ENCODE assay signal across 30 cellular contexts in genomic region chr6:34587325-34587724, GRCh38. TPM values are rescaled to one million over a fixed set of nuclear protein-coding genes. Genes with fewer than 3 reads are reported as not detected.
DNase-seq lines count a peak whose midpoint lies in the region; ATAC-seq and TF ChIP-seq lines count a peak whose summit lies in the region.
"Had no signal": no experiment of that assay in that cellular context is flagged by ENCODE, and none has a peak within 500 bp of the region (broad histone marks: within the 10 kb centered on the region; RNA-seq: fewer than 3 reads in every experiment).

No MANE protein-coding gene starts in this region.

- POLR2A ChIA-PET in MCF 10A (lab: Yijun Ruan, JAX): interaction anchor here (0.6 to 1.7 kb wide), 3 partner anchors 10 to 652 kb away, joined by 3 to 4 read pairs (median 4); no protein-coding TSS in a partner anchor

- H3K27ac ChIP-seq in breast epithelium: no peak overlapping the region
- no peak overlapping the region for H3K27ac ChIP-seq in colonic mucosa
- H3K27ac ChIP-seq: gastrocnemius medialis, KMS-11, SJCRH30, skin epidermis, stomach, tibial artery had no signal

- peaks cover 16% of the 10 kb centered on the region for H3K4me1 Mint-ChIP-seq in MCF 10A (ENCODE audit: insufficient read depth, unreplicated experiment)

- H3K4me3 ChIP-seq in breast epithelium (no peak overlapping the region), colonic mucosa (no peak overlapping the region)
- H3K4me3 ChIP-seq: gastrocnemius medialis, HAP-1, SJCRH30, skin epidermis, stomach, tibial artery had no signal

- TF ChIP-seq POLR2A in breast epithelium (IDR thresholded peaks at IDR 0.05): no peak

- no peaks in the 10 kb centered on the region for H3K9me3 ChIP-seq in breast epithelium
- H3K9me3 ChIP-seq in colonic mucosa: no peaks in the 10 kb centered on the region
- H3K9me3 ChIP-seq: gastrocnemius medialis, HAP-1, SJCRH30, stomach, tibial artery had no signal

- H3K4me3 Mint-ChIP-seq in MCF 10A (ENCODE audit: unreplicated experiment): no peak overlapping the region
- H3K4me3 Mint-ChIP-seq: activated B cell treated with CpG ODN at 0.5 μM for 24 hours; activated naive CD4-positive, alpha-beta T cell treated with anti-CD3 and anti-CD28 coated beads, Interleukin-2, amount 10 ng/mL, durations not matched to agents 7 days and 5 days; brain; CD8-positive, alpha-beta memory T cell; immature natural killer cell had no signal

- H3K9me3 Mint-ChIP-seq in MCF 10A (ENCODE audit: unreplicated experiment): no peaks in the 10 kb centered on the region
- H3K9me3 Mint-ChIP-seq: activated B cell treated with CpG ODN at 0.5 μM for 24 hours; activated naive CD4-positive, alpha-beta T cell treated with anti-CD3 and anti-CD28 coated beads, Interleukin-2, amount 10 ng/mL, durations not matched to agents 7 days and 5 days; brain; CD8-positive, alpha-beta memory T cell; immature natural killer cell; naive B cell had no signal

- H3K27me3 ChIP-seq in breast epithelium (no peaks in the 10 kb centered on the region), colonic mucosa (no peaks in the 10 kb centered on the region)
- H3K27me3 ChIP-seq: gastrocnemius medialis, SJCRH30, stomach, tibial artery had no signal

- H3K27ac Mint-ChIP-seq in MCF 10A (ENCODE audit: low read depth, unreplicated experiment): no peak overlapping the region
- H3K27ac Mint-ChIP-seq: activated naive CD4-positive, alpha-beta T cell treated with anti-CD3 and anti-CD28 coated beads, Interleukin-2, amount 10 ng/mL, durations not matched to agents 7 days and 5 days had no signal

- CTCF ChIA-PET in MCF 10A (lab: Yijun Ruan, JAX): interaction anchor here (0.6 to 1.0 kb wide), 2 partner anchors 41 to 425 kb away, joined by 3 to 4 read pairs; no protein-coding TSS in a partner anchor

- H3K36me3 ChIP-seq in breast epithelium (no peaks in the 10 kb centered on the region), colonic mucosa (no peaks in the 10 kb centered on the region)
- H3K36me3 ChIP-seq: gastrocnemius medialis, SJCRH30 had no signal

- H3K9ac ChIP-seq in colonic mucosa (ENCODE audit: low read depth in 2 of 2, low read length in 2 of 2): no peak overlapping the region
- H3K9ac ChIP-seq: KMS-11 had no signal

- BruUV-seq in MCF 10A (replicated peaks; lab: Mats Ljungman, UMichigan): TSS peak; percentile 49

- intact Hi-C loops in MCF 10A (cut with micrococcal nuclease) (no loop called here), breast epithelium (cut with DNase I; ENCODE audit: low total_unique reads) (no loop called here), colonic mucosa (cut with DNase I) (no loop called here), posterior vena cava (cut with DNase I) (no loop called here)

- no peak for ATAC-seq in activated CD4-positive, CD25-positive, alpha-beta regulatory T cell treated with anti-CD3 and anti-CD28 coated beads, Interleukin-2, amount 50 U/mL, for 24 hours
- ATAC-seq: gastrocnemius medialis had no signal

- no peaks in the 10 kb centered on the region for H3K4me1 ChIP-seq in breast epithelium
- H3K4me1 ChIP-seq in colonic mucosa: no peaks in the 10 kb centered on the region
- H3K4me1 ChIP-seq: HAP-1, SJCRH30 had no signal

- TF ChIP-seq CTCF in MCF 10A (IDR thresholded peaks at IDR 0.05; ENCODE audit: unreplicated experiment) (no peak), breast epithelium (IDR thresholded peaks at IDR 0.05) (no peak), colonic mucosa (IDR thresholded peaks at IDR 0.05) (no peak)

- H3K36me3 Mint-ChIP-seq in MCF 10A (ENCODE audit: insufficient read depth, unreplicated experiment): peaks cover 19% of the 10 kb centered on the region

- peak; percentile 45 for DNase-seq in MCF 10A (ENCODE audit: unreplicated experiment)
- DNase-seq in breast epithelium (ENCODE audit: low spot score in 2 of 2): no peak
- peak; percentile 97 for DNase-seq in NCI-H69 (lab: John Stamatoyannopoulos, UW)
- peak; percentile 52 for DNase-seq in colonic mucosa
- peak; percentile 46 for DNase-seq in posterior vena cava (ENCODE audit: low spot score)
- DNase-seq in epidermal melanocyte (ENCODE audit: insufficient read length, low spot score): no peak
- no peak for DNase-seq in nucleus accumbens (lab: John Stamatoyannopoulos, UW)
- DNase-seq: activated B cell treated with CpG ODN at 0.5 μM for 24 hours; activated naive CD4-positive, alpha-beta T cell treated with anti-CD3 and anti-CD28 coated beads, Interleukin-2, amount 10 ng/mL, durations not matched to agents 7 days and 5 days; CD8-positive, alpha-beta memory T cell; effector CD8-positive, alpha-beta T cell; gastrocnemius medialis; hippocampal formation; immature natural killer cell; mesenchymal stem cell; naive B cell; NCI-H1436; NCI-H510A treated with DMSO at 0.1 percent for 48 hours; NK-92 treated with Interleukin-12 subunit alpha and Interleukin-12 subunit beta, amount 100 ng/mL, for 24 hours; SJCRH30; stimulated activated CD8-positive, alpha-beta memory T cell treated with anti-CD3 and anti-CD28 coated beads, Interleukin-4, amount 100 ng/mL, for 48 hours; stomach had no signal

- H3K27me3 Mint-ChIP-seq in MCF 10A (ENCODE audit: insufficient read depth, unreplicated experiment): no peaks in the 10 kb centered on the region
- H3K27me3 Mint-ChIP-seq: activated B cell treated with CpG ODN at 0.5 μM for 24 hours; activated naive CD4-positive, alpha-beta T cell treated with anti-CD3 and anti-CD28 coated beads, Interleukin-2, amount 10 ng/mL, durations not matched to agents 7 days and 5 days; brain; CD8-positive, alpha-beta memory T cell; naive B cell had no signal

RNA-seq across cellular contexts. Expression of gene SPDEF, which starts 31.2 kb away (rescaled TPM):
- total RNA-seq in MCF 10A (2022): not detected in 2 replicates
- total RNA-seq in breast epithelium: 100 to 1,000 TPM in 1 of 3 donors, 10 to 100 TPM in 1, under 1 TPM in 1; 0.48 to 123 (median 89.0) TPM
- total RNA-seq in colonic mucosa: 100 to 1,000 TPM in 1 of 2 donors, 10 to 100 TPM in 1; 71.0 to 102 TPM
- total RNA-seq in posterior vena cava: not detected
- total RNA-seq: CD8-positive, alpha-beta memory T cell; osteoblast; renal cortical epithelial cell; SJCRH30 had no signal

Comparison
In these comparisons a context has a peak if more than half of its experiments do, and no peak if none do; other contexts are left out.
1. DNase-seq: peak in MCF 10A (single experiment), NCI-H69 (single experiment), colonic mucosa (single experiment) and posterior vena cava (single experiment); none in breast epithelium (0 of 2), epidermal melanocyte (single experiment) and nucleus accumbens (0 of 56).